ENCODE assay signal across 17 cellular contexts in genomic region chr5:112957409-112957808, GRCh38.
"Had no signal": no experiment of that assay in that cellular context is flagged by ENCODE, and none has a peak within 500 bp of the region (broad histone marks: within the 10 kb centered on the region; RNA-seq: fewer than 3 reads in every experiment).

No MANE protein-coding gene starts in this region.

- H3K9ac ChIP-seq: neural progenitor cell had no signal

- H3K4me3 ChIP-seq: heart right ventricle, neural progenitor cell, pancreas had no signal

- H3K27ac ChIP-seq: neural progenitor cell had no signal

- H3K36me3 ChIP-seq: heart right ventricle, pancreas had no signal

- H3K9me3 ChIP-seq: heart right ventricle, pancreas had no signal

- ATAC-seq: stimulated activated memory B cell treated with anti-CD40 and anti-IgM and Interleukin-4, amounts not matched to agents 10 μg/mL and 1 μg/mL and 100 μg/mL, for 72 hours had no signal

- H3K27me3 ChIP-seq: heart right ventricle, neural progenitor cell, pancreas had no signal

- FAIRE-seq: bronchial epithelial cell, frontal cortex, islet of Langerhans, pancreas had no signal

- DNase-seq: activated CD4-positive, alpha-beta T cell treated with anti-CD3 and anti-CD28 coated beads, Interleukin-2, amount 10 ng/mL, durations not matched to agents 7 days and 5 days; activated CD4-positive, CD25-positive, alpha-beta regulatory T cell; activated CD8-positive, alpha-beta memory T cell treated with anti-CD3 and anti-CD28 coated beads for 24 hours; activated gamma-delta T cell treated with Interleukin-2 at 50 U/mL for 16 hours; activated naive CD8-positive, alpha-beta T cell treated with anti-CD3 and anti-CD28 coated beads for 36 hours; anterior cingulate cortex; effector memory CD4-positive, alpha-beta T cell; heart right ventricle; mammary epithelial cell; naive B cell; pancreas; stimulated activated CD4-positive, alpha-beta T cell treated with anti-CD3 and anti-CD28 coated beads, Interleukin-2, amount 100 ng/mL, for 48 hours had no signal
